ENCODE assay signal across 8 cellular contexts in the genomic region with DNA sequence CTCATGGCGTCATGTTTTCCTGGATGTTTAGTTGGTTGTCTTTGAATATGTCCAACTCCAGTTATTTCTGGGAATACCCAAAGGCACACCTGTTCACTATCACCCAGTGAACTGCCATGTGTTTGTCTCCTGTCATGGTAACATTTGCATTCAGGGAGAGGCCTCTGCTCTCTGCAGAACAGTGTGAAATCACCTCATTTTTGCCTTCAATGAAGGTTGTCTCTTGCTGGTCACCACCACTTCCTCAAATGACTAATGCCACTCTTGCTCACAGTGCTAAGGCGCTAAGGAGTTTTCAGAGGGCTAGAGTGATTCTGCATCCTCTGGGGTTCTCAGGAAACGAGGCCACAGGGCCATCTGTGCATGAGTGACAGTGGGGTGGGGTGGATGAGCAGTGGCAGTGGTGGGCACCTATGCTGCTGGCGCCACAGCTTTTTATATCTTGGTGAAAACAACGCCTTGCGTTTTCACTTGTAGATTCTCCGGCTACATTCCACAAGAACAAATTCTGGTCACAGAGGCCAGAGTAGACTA.
DNase-seq lines count a peak whose midpoint lies in the region; ATAC-seq and TF ChIP-seq lines count a peak whose summit lies in the region.

No MANE protein-coding gene starts in this region.

- CTCF ChIA-PET in Caco-2 (lab: Charles Lee) (no interaction called here), WTC11 (lab: Charles Lee) (no interaction called here)

- no peak for DNase-seq in Caco-2
- peak; percentile 77 for DNase-seq in GM20000 (ENCODE audit: low spot score)
- peak; percentile 44 for DNase-seq in HK-2 (ENCODE audit: unreplicated experiment)
- no peak for DNase-seq in WTC11 (ENCODE audit: low spot score)
- peak; percentile 74 for DNase-seq in renal cortical epithelial cell (ENCODE audit: low read depth)
- no peak for DNase-seq in NCI-H1417 (lab: John Stamatoyannopoulos, UW)
- DNase-seq in NCI-H1417 treated with DMSO at 0.1 percent for 48 hours (lab: John Stamatoyannopoulos, UW): no peak

- H3K27me3 ChIP-seq in Caco-2 (replicated peaks; ENCODE audit: control insufficient read depth, insufficient read depth, low read length): no peaks in the 10 kb centered on the region

- H3K27me3 Mint-ChIP-seq in Caco-2 (ENCODE audit: insufficient read depth, unreplicated experiment) (no peaks in the 10 kb centered on the region), WTC11 (ENCODE audit: low read depth) (no peaks in the 10 kb centered on the region)
- no peaks in the 10 kb centered on the region for H3K27me3 Mint-ChIP-seq in dendritic cell treated with granulocyte-macrophage colony-stimulating factor and Interleukin-4, amounts not matched to agents 40 ng/mL and 50 ng/mL, for 4 days

- no peak for TF ChIP-seq CTCF in Caco-2 (IDR thresholded peaks at IDR 0.05; ENCODE audit: insufficient read depth in 1 of 2, low read depth in 1 of 2, low read length in 1 of 2, severe bottlenecking in 1 of 2, unreplicated experiment in 1 of 2)
- TF ChIP-seq CTCF in GM20000 (IDR thresholded peaks at IDR 0.05; ENCODE audit: extremely low read depth, missing control alignments): no peak
- no peak for TF ChIP-seq CTCF in WTC11 (IDR thresholded peaks at IDR 0.05)

- ATAC-seq in WTC11: no peak

- no peaks in the 10 kb centered on the region for H3K9me3 ChIP-seq in Caco-2

- H3K4me1 Mint-ChIP-seq in Caco-2 (ENCODE audit: low read depth, unreplicated experiment) (peaks cover 57% of the 10 kb centered on the region), WTC11 (peaks cover 45% of the 10 kb centered on the region)
- peaks cover 71% of the 10 kb centered on the region for H3K4me1 Mint-ChIP-seq in dendritic cell treated with granulocyte-macrophage colony-stimulating factor and Interleukin-4, amounts not matched to agents 40 ng/mL and 50 ng/mL, for 4 days (ENCODE audit: low read depth)

- POLR2A ChIA-PET in Caco-2 (lab: Charles Lee) (no interaction called here), WTC11 (lab: Charles Lee) (no interaction called here)

- no TSS peak for BruUV-seq in Caco-2 (replicated peaks; lab: Mats Ljungman, UMichigan)

- H3K27ac Mint-ChIP-seq in Caco-2 (ENCODE audit: unreplicated experiment) (peak overlapping the region; percentile 83), WTC11 (0 out of 2 replicates have a peak overlapping the region, but pooled peaks have one; percentile 59)
- peak overlapping the region; percentile 99 for H3K27ac Mint-ChIP-seq in dendritic cell treated with granulocyte-macrophage colony-stimulating factor and Interleukin-4, amounts not matched to agents 40 ng/mL and 50 ng/mL, for 4 days

- H3K9me3 Mint-ChIP-seq in Caco-2 (ENCODE audit: unreplicated experiment) (peaks cover 10% of the 10 kb centered on the region), WTC11 (no peaks in the 10 kb centered on the region)
- H3K9me3 Mint-ChIP-seq in dendritic cell treated with granulocyte-macrophage colony-stimulating factor and Interleukin-4, amounts not matched to agents 40 ng/mL and 50 ng/mL, for 4 days: no peaks in the 10 kb centered on the region

- H3K4me1 ChIP-seq in Caco-2: peaks cover 64% of the 10 kb centered on the region

- H3K4me3 ChIP-seq in Caco-2 (ENCODE audit: low read depth, low read length): no peak overlapping the region

- intact Hi-C loops in Caco-2 (cut with micrococcal nuclease; ENCODE audit: unreplicated experiment): no loop called here
- intact Hi-C loops in dendritic cell treated with granulocyte-macrophage colony-stimulating factor and Interleukin-4, amounts not matched to agents 40 ng/mL and 50 ng/mL, for 4 days (cut with micrococcal nuclease): loop anchor here (1.0 to 5.0 kb wide), 3 partner anchors 38 to 227 kb away; no protein-coding TSS in a partner anchor

- no peaks in the 10 kb centered on the region for H3K36me3 ChIP-seq in Caco-2 (ENCODE audit: control insufficient read depth, insufficient read depth, low read length)

- H3K36me3 Mint-ChIP-seq in Caco-2 (ENCODE audit: insufficient read depth, unreplicated experiment) (no peaks in the 10 kb centered on the region), WTC11 (no peaks in the 10 kb centered on the region)
- H3K36me3 Mint-ChIP-seq in dendritic cell treated with granulocyte-macrophage colony-stimulating factor and Interleukin-4, amounts not matched to agents 40 ng/mL and 50 ng/mL, for 4 days (ENCODE audit: low read depth): no peaks in the 10 kb centered on the region

- H3K4me3 Mint-ChIP-seq in Caco-2 (ENCODE audit: unreplicated experiment): peak overlapping the region; percentile 63
- no peak overlapping the region for H3K4me3 Mint-ChIP-seq in WTC11
- H3K4me3 Mint-ChIP-seq in dendritic cell treated with granulocyte-macrophage colony-stimulating factor and Interleukin-4, amounts not matched to agents 40 ng/mL and 50 ng/mL, for 4 days: peak overlapping the region; percentile 64

TF ChIP-seq in WTC11, 78 proteins besides CTCF, POLR2A, EP300 and RAD21:
- TF ChIP-seq OVOL2 (CRISPR knock-in tag; IDR thresholded peaks at IDR 0.05; ENCODE audit: borderline replicate concordance): no peak
- TF ChIP-seq, protein P1, sequence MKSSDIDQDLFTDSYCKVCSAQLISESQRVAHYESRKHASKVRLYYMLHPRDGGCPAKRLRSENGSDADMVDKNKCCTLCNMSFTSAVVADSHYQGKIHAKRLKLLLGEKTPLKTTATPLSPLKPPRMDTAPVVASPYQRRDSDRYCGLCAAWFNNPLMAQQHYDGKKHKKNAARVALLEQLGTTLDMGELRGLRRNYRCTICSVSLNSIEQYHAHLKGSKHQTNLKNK (CRISPR knock-in tag; IDR thresholded peaks at IDR 0.05): no peak
- no peak for TF ChIP-seq IRF2 (CRISPR knock-in tag; IDR thresholded peaks at IDR 0.05; ENCODE audit: borderline replicate concordance, low read depth)
- TF ChIP-seq, protein P2, sequence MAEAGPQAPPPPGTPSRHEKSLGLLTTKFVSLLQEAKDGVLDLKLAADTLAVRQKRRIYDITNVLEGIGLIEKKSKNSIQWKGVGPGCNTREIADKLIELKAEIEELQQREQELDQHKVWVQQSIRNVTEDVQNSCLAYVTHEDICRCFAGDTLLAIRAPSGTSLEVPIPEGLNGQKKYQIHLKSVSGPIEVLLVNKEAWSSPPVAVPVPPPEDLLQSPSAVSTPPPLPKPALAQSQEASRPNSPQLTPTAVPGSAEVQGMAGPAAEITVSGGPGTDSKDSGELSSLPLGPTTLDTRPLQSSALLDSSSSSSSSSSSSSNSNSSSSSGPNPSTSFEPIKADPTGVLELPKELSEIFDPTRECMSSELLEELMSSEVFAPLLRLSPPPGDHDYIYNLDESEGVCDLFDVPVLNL (CRISPR knock-in tag; IDR thresholded peaks at IDR 0.05; ENCODE audit: borderline replicate concordance, low read depth): no peak
- TF ChIP-seq SP1 (CRISPR knock-in tag; conservative IDR thresholded peaks at IDR 0.05): no peak
- no peak for TF ChIP-seq SMAD3 (CRISPR knock-in tag; IDR thresholded peaks at IDR 0.05; ENCODE audit: borderline replicate concordance)
- TF ChIP-seq, protein P3, sequence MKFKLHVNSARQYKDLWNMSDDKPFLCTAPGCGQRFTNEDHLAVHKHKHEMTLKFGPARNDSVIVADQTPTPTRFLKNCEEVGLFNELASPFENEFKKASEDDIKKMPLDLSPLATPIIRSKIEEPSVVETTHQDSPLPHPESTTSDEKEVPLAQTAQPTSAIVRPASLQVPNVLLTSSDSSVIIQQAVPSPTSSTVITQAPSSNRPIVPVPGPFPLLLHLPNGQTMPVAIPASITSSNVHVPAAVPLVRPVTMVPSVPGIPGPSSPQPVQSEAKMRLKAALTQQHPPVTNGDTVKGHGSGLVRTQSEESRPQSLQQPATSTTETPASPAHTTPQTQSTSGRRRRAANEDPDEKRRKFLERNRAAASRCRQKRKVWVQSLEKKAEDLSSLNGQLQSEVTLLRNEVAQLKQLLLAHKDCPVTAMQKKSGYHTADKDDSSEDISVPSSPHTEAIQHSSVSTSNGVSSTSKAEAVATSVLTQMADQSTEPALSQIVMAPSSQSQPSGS (CRISPR knock-in tag; IDR thresholded peaks at IDR 0.05; ENCODE audit: borderline replicate concordance, low read depth): no peak
- no peak for TF ChIP-seq ZNF138 (CRISPR knock-in tag; conservative IDR thresholded peaks at IDR 0.05)
- TF ChIP-seq TP53 (CRISPR knock-in tag; IDR thresholded peaks at IDR 0.05): no peak

Comparison
In these comparisons a context has a peak if more than half of its experiments do, and no peak if none do; other contexts are left out.
1. DNase-seq: peak in GM20000 (single experiment), HK-2 (single experiment) and renal cortical epithelial cell (single experiment); none in Caco-2 (0 of 2), WTC11 (single experiment), NCI-H1417 (0 of 3) and NCI-H1417 treated with DMSO at 0.1 percent for 48 hours (single experiment).
2. Peak in every context shown above with its lines, with median percentiles within 50 percentile points of each other: H3K27ac Mint-ChIP-seq.